In genomic region chr6:5866547-5867051, GRCh38 we compare ENCODE assay signal across 8 cellular contexts.
DNase-seq lines count a peak whose midpoint lies in the region; ATAC-seq, FAIRE-seq and TF ChIP-seq lines count a peak whose summit lies in the region.

No MANE protein-coding gene starts in this region.

- peak overlapping the region; percentile 75 for H3K4me3 Mint-ChIP-seq in activated CD8-positive, alpha-beta memory T cell treated with anti-CD3 and anti-CD28 coated beads, Interleukin-2, amount 10 ng/mL, durations not matched to agents 7 days and 5 days
- no peak overlapping the region for H3K4me3 Mint-ChIP-seq in H9

- dilution Hi-C loops in endothelial cell of umbilical vein (cut with MboI; ENCODE audit: extremely low pct_ligation_motif_present, low sequenced_read_pairs) = no loop called here

- no peaks in the 10 kb centered on the region for H3K9me2 ChIP-seq in PC-3 (replicated peaks; ENCODE audit: low read length)

- H3K4me3 ChIP-seq in PC-3 (ENCODE audit: low read length) (peak overlapping the region; percentile 59), endothelial cell of umbilical vein (replicated peaks in 1 of 3; ENCODE audit: insufficient read depth in 1 of 3, low read depth in 1 of 3, low read length in 3 of 3) (no peak overlapping the region), psoas muscle (peak overlapping the region; percentile 46)

- peaks cover 15% of the 10 kb centered on the region for H3K4me1 ChIP-seq in PC-3 (ENCODE audit: insufficient read depth, low read length)
- no peaks in the 10 kb centered on the region for H3K4me1 ChIP-seq in endothelial cell of umbilical vein (ENCODE audit: control insufficient read depth, extremely low read depth, insufficient read depth, low read length)
- no peaks in the 10 kb centered on the region for H3K4me1 ChIP-seq in psoas muscle
- no peaks in the 10 kb centered on the region for H3K4me1 ChIP-seq in H9 (ENCODE audit: insufficient read depth, low read length)

- H3K14ac ChIP-seq in H9 (ENCODE audit: insufficient read depth, low read length) = no peak overlapping the region

- H4K5ac ChIP-seq in H9 (ENCODE audit: insufficient read length, low read depth, low read length) = no peak overlapping the region

- no peak overlapping the region for H3K23ac ChIP-seq in H9 (ENCODE audit: insufficient read length, low read depth, low read length)

- H3K27me3 ChIP-seq in PC-3 (ENCODE audit: low read length) = no peaks in the 10 kb centered on the region
- no peaks in the 10 kb centered on the region for H3K27me3 ChIP-seq in endothelial cell of umbilical vein (ENCODE audit: control insufficient read depth in 2 of 2, insufficient read depth in 2 of 2, low read length in 2 of 2)
- no peaks in the 10 kb centered on the region for H3K27me3 ChIP-seq in psoas muscle (ENCODE audit: insufficient read depth in 3 of 3, low read length in 2 of 3)
- H3K27me3 ChIP-seq in H9 (ENCODE audit: insufficient read depth, low read length) = no peaks in the 10 kb centered on the region; the same call in 1 of the 2 replicates

- DNase-seq in activated CD8-positive, alpha-beta memory T cell treated with anti-CD3 and anti-CD28 coated beads, Interleukin-2, amount 10 ng/mL, durations not matched to agents 7 days and 5 days = no peak
- DNase-seq in activated CD8-positive, alpha-beta memory T cell treated with anti-CD3 and anti-CD28 coated beads for 24 hours = no peak
- DNase-seq in PC-3 (peak; percentile 95), endothelial cell of umbilical vein (ENCODE audit: low read depth, low spot score) (peak; percentile 32), psoas muscle (no peak), H9 (no peak)
- DNase-seq in stimulated activated CD4-positive, alpha-beta T cell treated with anti-CD3 and anti-CD28 coated beads, Interleukin-2, amount 100 ng/mL, for 48 hours = no peak

- peak overlapping the region; percentile 90 for H3K27ac Mint-ChIP-seq in activated CD8-positive, alpha-beta memory T cell treated with anti-CD3 and anti-CD28 coated beads, Interleukin-2, amount 10 ng/mL, durations not matched to agents 7 days and 5 days
- H3K27ac Mint-ChIP-seq in H9 = no peak overlapping the region

- no peaks in the 10 kb centered on the region for H3F3A ChIP-seq in PC-3 (ENCODE audit: low read length, unreplicated experiment)

- H2BK12ac ChIP-seq in H9 (ENCODE audit: insufficient read length, low read depth, low read length) = no peak overlapping the region

- H3K4me1 Mint-ChIP-seq in activated CD8-positive, alpha-beta memory T cell treated with anti-CD3 and anti-CD28 coated beads, Interleukin-2, amount 10 ng/mL, durations not matched to agents 7 days and 5 days = peaks cover 40% of the 10 kb centered on the region
- no peaks in the 10 kb centered on the region for H3K4me1 Mint-ChIP-seq in H9

- FAIRE-seq in endothelial cell of umbilical vein (lab: Jason Lieb, UNC) = no peak

- CTCF ChIA-PET in activated CD8-positive, alpha-beta memory T cell treated with anti-CD3 and anti-CD28 coated beads, Interleukin-2, amount 10 ng/mL, durations not matched to agents 7 days and 5 days (lab: Charles Lee) = no interaction called here
- CTCF ChIA-PET in PC-3 (lab: Charles Lee) (interaction anchor here (0.9 kb wide), 1 partner anchor 395 kb away, joined by 3 read pairs; no protein-coding TSS in a partner anchor), endothelial cell of umbilical vein (lab: Charles Lee) (no interaction called here)

- H2BK5ac ChIP-seq in H9 (ENCODE audit: insufficient read length, low read length) = no peak overlapping the region

- 31 to 35% (median 34%) methylated on average over 4 of the region's 4 CpGs for WGBS in psoas muscle, 3 donors
- WGBS in H9 (ENCODE audit: extremely low coverage, insufficient read length, low lambda C conversion rate) = no CpG with 5 or more reads among the region's 4 CpGs

- H3K36me3 Mint-ChIP-seq in activated CD8-positive, alpha-beta memory T cell treated with anti-CD3 and anti-CD28 coated beads, Interleukin-2, amount 10 ng/mL, durations not matched to agents 7 days and 5 days = peaks cover 15% of the 10 kb centered on the region
- no peaks in the 10 kb centered on the region for H3K36me3 Mint-ChIP-seq in H9 (ENCODE audit: insufficient read depth in 1 of 3, low read depth in 3 of 3)

- POLR2A ChIA-PET in PC-3 (lab: Charles Lee; ENCODE audit: unreplicated experiment) = interaction anchor here (1.0 kb wide), 1 partner anchor 25 kb away, joined by 11 read pairs; no protein-coding TSS in a partner anchor
- POLR2A ChIA-PET in endothelial cell of umbilical vein (lab: Charles Lee) = no interaction called here

- H3K4ac ChIP-seq in H9 (ENCODE audit: low read depth, low read length) = no peak overlapping the region

- no peak overlapping the region for H2BK20ac ChIP-seq in H9 (ENCODE audit: low read depth, low read length, poor library complexity, severe bottlenecking)

- no peaks in the 10 kb centered on the region for H3K9me3 Mint-ChIP-seq in activated CD8-positive, alpha-beta memory T cell treated with anti-CD3 and anti-CD28 coated beads, Interleukin-2, amount 10 ng/mL, durations not matched to agents 7 days and 5 days (ENCODE audit: low read depth)
- peaks cover 4% of the 10 kb centered on the region in 2 experiments; a peak in 3 of 5 replicates for H3K9me3 Mint-ChIP-seq in H9

- H2AFZ ChIP-seq in PC-3 (ENCODE audit: low read length) (peak overlapping the region; percentile 81), endothelial cell of umbilical vein (ENCODE audit: low read depth, low read length) (no peak overlapping the region), H9 (ENCODE audit: low read length) (no peak overlapping the region)

- H4K20me1 ChIP-seq in PC-3 (ENCODE audit: low read length) (no peaks in the 10 kb centered on the region), endothelial cell of umbilical vein (replicated peaks; ENCODE audit: control insufficient read depth, extremely low read depth, insufficient read depth, low read length) (no peaks in the 10 kb centered on the region), H9 (ENCODE audit: control insufficient read depth, insufficient read depth, insufficient read length) (no peaks in the 10 kb centered on the region)

- H3K56ac ChIP-seq in H9 (ENCODE audit: insufficient read length, low read depth, low read length) = no peak overlapping the region

- H3K27ac ChIP-seq in PC-3 (ENCODE audit: low read length) (peak overlapping the region; percentile 71), endothelial cell of umbilical vein (ENCODE audit: insufficient read depth, low read depth, low read length) (no peak overlapping the region), psoas muscle (peak overlapping the region; percentile 53), H9 (ENCODE audit: insufficient read length, low read depth, low read length) (no peak overlapping the region)

- no peak overlapping the region for H3K18ac ChIP-seq in H9 (ENCODE audit: insufficient read length, low read depth, low read length)

- H2BK15ac ChIP-seq in H9 (ENCODE audit: low read depth, low read length) = no peak overlapping the region

- H3K79me2 ChIP-seq in PC-3 (ENCODE audit: low read length) = no peaks in the 10 kb centered on the region
- no peaks in the 10 kb centered on the region for H3K79me2 ChIP-seq in endothelial cell of umbilical vein (ENCODE audit: control insufficient read depth, insufficient read depth, low read length)
- H3K79me2 ChIP-seq in H9 (ENCODE audit: insufficient read depth, low read length) = no peaks in the 10 kb centered on the region

- H3K9me3 ChIP-seq in PC-3 (ENCODE audit: low read length) = no peaks in the 10 kb centered on the region
- H3K9me3 ChIP-seq in endothelial cell of umbilical vein (replicated peaks; ENCODE audit: control insufficient read depth, insufficient read depth, low read length) = no peaks in the 10 kb centered on the region
- peaks cover 17% of the 10 kb centered on the region for H3K9me3 ChIP-seq in psoas muscle
- H3K9me3 ChIP-seq in H9 (ENCODE audit: control insufficient read depth, low read depth, low read length) = no peaks in the 10 kb centered on the region

- H3T11ph ChIP-seq in H9 (ENCODE audit: low read length) = no peak overlapping the region

- H3K27me3 Mint-ChIP-seq in activated CD8-positive, alpha-beta memory T cell treated with anti-CD3 and anti-CD28 coated beads, Interleukin-2, amount 10 ng/mL, durations not matched to agents 7 days and 5 days = no peaks in the 10 kb centered on the region
- H3K27me3 Mint-ChIP-seq in H9 (ENCODE audit: low read depth) = peaks cover 22% of the 10 kb centered on the region

- no peaks in the 10 kb centered on the region for H3K36me3 ChIP-seq in PC-3 (ENCODE audit: low read depth, low read length)
- no peaks in the 10 kb centered on the region for H3K36me3 ChIP-seq in endothelial cell of umbilical vein (ENCODE audit: control insufficient read depth in 2 of 2, extremely low read depth in 1 of 2, insufficient read depth in 2 of 2, low read length in 2 of 2)
- no peaks in the 10 kb centered on the region for H3K36me3 ChIP-seq in psoas muscle (ENCODE audit: insufficient read depth in 1 of 2, low read depth in 1 of 2)

- TF ChIP-seq CTCF in PC-3 (conservative IDR thresholded peaks at IDR 0.05; ENCODE audit: low read depth, low read length) (no peak), endothelial cell of umbilical vein (IDR thresholded peaks at IDR 0.05; ENCODE audit: extremely low read depth in 1 of 2, insufficient read depth in 1 of 2, low read depth in 1 of 2, low read length in 2 of 2) (no peak), psoas muscle (IDR thresholded peaks at IDR 0.05) (no peak), H9 (conservative IDR thresholded peaks at IDR 0.05) (no peak)

- H2AK5ac ChIP-seq in H9 (ENCODE audit: insufficient read length, low read length) = no peak overlapping the region

- H4K8ac ChIP-seq in H9 (replicated peaks; ENCODE audit: insufficient read length, low read depth, low read length) = no peak overlapping the region

- peak; percentile 85 for ATAC-seq in activated CD8-positive, alpha-beta memory T cell treated with anti-CD3 and anti-CD28 coated beads, Interleukin-2, amount 10 ng/mL, durations not matched to agents 7 days and 5 days
- ATAC-seq in PC-3 = peak; percentile 97
- ATAC-seq in psoas muscle = peak; percentile 67 to 91 (median 78)
- ATAC-seq in HG02938 (IDR thresholded peaks at IDR 0.05; ENCODE audit: unreplicated experiment) = no peak

- no peak overlapping the region for H4K91ac ChIP-seq in H9 (ENCODE audit: insufficient read length, low read depth, low read length)

- no peak overlapping the region for H2BK120ac ChIP-seq in H9 (ENCODE audit: low read depth, low read length, poor library complexity, severe bottlenecking)

- H3K9me1 ChIP-seq in endothelial cell of umbilical vein (replicated peaks; ENCODE audit: control insufficient read depth, extremely low read depth, insufficient read depth, low read length) = no peaks in the 10 kb centered on the region

- H3K9ac ChIP-seq in PC-3 (ENCODE audit: low read length) (peak overlapping the region; percentile 25; the same call in 1 of the 2 replicates), endothelial cell of umbilical vein (replicated peaks; ENCODE audit: extremely low read depth, insufficient read depth, low read length) (no peak overlapping the region), H9 (ENCODE audit: extremely low read depth, insufficient read length, low read length) (no peak overlapping the region)

- peak overlapping the region; percentile 76 for H3K4me2 ChIP-seq in PC-3 (ENCODE audit: low read length)
- H3K4me2 ChIP-seq in endothelial cell of umbilical vein (ENCODE audit: insufficient read depth, low read length) = no peak overlapping the region
- H3K4me2 ChIP-seq in H9 (ENCODE audit: insufficient read depth, insufficient read length, low read length) = no peak overlapping the region

- H3K79me1 ChIP-seq in H9 (ENCODE audit: insufficient read depth, low read depth, low read length, poor library complexity, severe bottlenecking) = no peaks in the 10 kb centered on the region

- intact Hi-C loops in PC-3 (cut with micrococcal nuclease) = loop anchor here (2.0 kb wide), 2 partner anchors 26 to 304 kb away; no protein-coding TSS in a partner anchor
- intact Hi-C loops in endothelial cell of umbilical vein (cut with micrococcal nuclease) = no loop called here
- intact Hi-C loops in psoas muscle (cut with DNase I) = no loop called here

- BruUV-seq in PC-3 (replicated peaks; lab: Mats Ljungman, UMichigan) (no TSS peak), endothelial cell of umbilical vein (replicated peaks; lab: Mats Ljungman, UMichigan) (no TSS peak)

- H3K23me2 ChIP-seq in H9 (ENCODE audit: insufficient read length, low read depth, low read length, poor library complexity, severe bottlenecking) = no peaks in the 10 kb centered on the region

- TF ChIP-seq POLR2A in endothelial cell of umbilical vein (IDR thresholded peaks at IDR 0.05; ENCODE audit: low read depth, low read length) = no peak

Comparison
In these comparisons a context has a peak if more than half of its experiments do, and no peak if none do; other contexts are left out.
1. DNase-seq: peak in PC-3 (single experiment) and endothelial cell of umbilical vein (single experiment); none in activated CD8-positive, alpha-beta memory T cell treated with anti-CD3 and anti-CD28 coated beads, Interleukin-2, amount 10 ng/mL, durations not matched to agents 7 days and 5 days (single experiment), activated CD8-positive, alpha-beta memory T cell treated with anti-CD3 and anti-CD28 coated beads for 24 hours (single experiment), psoas muscle (0 of 2), H9 (single experiment) and stimulated activated CD4-positive, alpha-beta T cell treated with anti-CD3 and anti-CD28 coated beads, Interleukin-2, amount 100 ng/mL, for 48 hours (0 of 2).
2. H3K27ac ChIP-seq: peak in PC-3 (single experiment) and psoas muscle (single experiment); none in endothelial cell of umbilical vein (single experiment) and H9 (single experiment).
3. H3K4me3 ChIP-seq: peak in PC-3 (single experiment) and psoas muscle (single experiment); none in endothelial cell of umbilical vein (0 of 3).